9 cellular contexts compared by ENCODE assay signal in genomic region chr2:37156071-37156856, GRCh38. TPM values are rescaled to one million over a fixed set of nuclear protein-coding genes. Genes with fewer than 3 reads are reported as not detected.
DNase-seq lines count a peak whose midpoint lies in the region; ATAC-seq, FAIRE-seq and TF ChIP-seq lines count a peak whose summit lies in the region.
"Had no signal": no experiment of that assay in that cellular context is flagged by ENCODE, and none has a peak within 500 bp of the region (broad histone marks: within the 10 kb centered on the region; RNA-seq: fewer than 3 reads in every experiment).

No MANE protein-coding gene starts in this region.

- H3K36me3 ChIP-seq in WERI-Rb-1 (peaks cover 19% of the 10 kb centered on the region), HepG2 (replicated peaks in 1 of 2; ENCODE audit: control insufficient read depth in 1 of 2, insufficient read depth in 2 of 2, low read length in 2 of 2) (no peaks in the 10 kb centered on the region)

- no peak for TF ChIP-seq RAD21 in Ishikawa (IDR thresholded peaks at IDR 0.05; ENCODE audit: low read depth)
- TF ChIP-seq RAD21 in HepG2 (CRISPR knock-in tag; IDR thresholded peaks at IDR 0.05): no peak

- POLR2A ChIA-PET in HepG2 (lab: Yijun Ruan, JAX): interaction anchor here (0.5 to 2.8 kb wide), 9 partner anchors 9 to 1595 kb away, joined by 3 to 12 read pairs (median 3); partner anchors contain the start of genes CEBPZ, CEBPZOS, NDUFAF7 and SRSF7

- H3K27me3 ChIP-seq in WERI-Rb-1 (ENCODE audit: insufficient read depth, low read depth, severe bottlenecking) (no peaks in the 10 kb centered on the region), HepG2 (ENCODE audit: control insufficient read depth in 1 of 2, insufficient read depth in 2 of 2, low read length in 2 of 2) (no peaks in the 10 kb centered on the region; a peak in 1 of 5 replicates)

- TF ChIP-seq EP300 in Ishikawa (IDR thresholded peaks at IDR 0.05; ENCODE audit: borderline replicate concordance): no peak
- no peak for TF ChIP-seq EP300 in HepG2 (IDR thresholded peaks at IDR 0.05; ENCODE audit: low read depth in 2 of 2, low read length in 2 of 2)
- no peak for TF ChIP-seq EP300 in HepG2 (CRISPR knock-in tag; IDR thresholded peaks at IDR 0.05; ENCODE audit: borderline replicate concordance)

- 1% methylated on average over 16 of the region's 27 CpGs for WGBS in HepG2 (ENCODE audit: low lambda C conversion rate)

- H4K20me1 ChIP-seq in HepG2 (ENCODE audit: insufficient read depth, low read length): no peaks in the 10 kb centered on the region

- peak overlapping the region; percentile 92 for H3K4me2 ChIP-seq in HepG2 (ENCODE audit: low read depth, low read length)

- CTCF ChIA-PET in HepG2 (lab: Yijun Ruan, JAX; ENCODE audit: low intra/inter-chr PET ratio, low total read pairs): no interaction called here

- peak overlapping the region; percentile 93 for H3K27ac ChIP-seq in WERI-Rb-1
- peak overlapping the region; percentile 79 to 88 for H3K27ac ChIP-seq in coronary artery
- H3K27ac ChIP-seq in HepG2 (ENCODE audit: extremely low read length, insufficient read depth, low read length): peak overlapping the region; percentile 74

- peaks cover 42% of the 10 kb centered on the region for H3K79me2 ChIP-seq in HepG2 (ENCODE audit: insufficient read depth, low read length)

- peaks cover 53% of the 10 kb centered on the region for H3K4me1 ChIP-seq in HepG2 (ENCODE audit: insufficient read depth, low read length)

- no peak for FAIRE-seq in HepG2 (lab: Jason Lieb, UNC)

- H2AFZ ChIP-seq in HepG2 (ENCODE audit: low read length): peak overlapping the region; percentile 61

- H3K9ac ChIP-seq in HepG2 (ENCODE audit: insufficient read depth, low read depth, low read length): peak overlapping the region; percentile 88

- intact Hi-C loops in HepG2 (cut with micrococcal nuclease; ENCODE audit: unreplicated experiment): loop anchor here (2.0 kb wide), 1 partner anchor 41 kb away; the partner anchor contains the start of gene CEBPZOS

- ATAC-seq in GM21447 (IDR thresholded peaks at IDR 0.05; ENCODE audit: unreplicated experiment) (peak; percentile 16), HepG2 (peak; percentile 56)

- no TSS peak for BruUV-seq in HepG2 (replicated peaks; lab: Mats Ljungman, UMichigan)

- TF ChIP-seq CTCF in WERI-Rb-1 (IDR thresholded peaks at IDR 0.05; ENCODE audit: low read depth, low read length): no peak
- TF ChIP-seq CTCF in coronary artery (IDR thresholded peaks at IDR 0.05): no peak
- no peak for TF ChIP-seq CTCF in HepG2 (CRISPR knock-in tag; IDR thresholded peaks at IDR 0.05)

- in situ Hi-C loops in HepG2 (cut with HindIII; ENCODE audit: extremely low pct_ligation_motif_present, low pct_unique_long_range_greater_than_20kb): loop anchor here (5.0 to 25.0 kb wide), 2 partner anchors 71 to 731 kb away; no protein-coding TSS in a partner anchor

- H3K4me3 ChIP-seq in WERI-Rb-1 (ENCODE audit: low read depth, low read length) (peak overlapping the region; percentile 87), coronary artery (peak overlapping the region; percentile 81), HepG2 (replicated peaks in 1 of 3; ENCODE audit: insufficient read depth in 1 of 3, low read depth in 2 of 3, low read length in 3 of 3) (peak overlapping the region; percentile 89 to 98 (median 94))

- TF ChIP-seq POLR2A in HepG2 (IDR thresholded peaks at IDR 0.05; ENCODE audit: insufficient read depth in 1 of 2, low read depth in 2 of 2, low read length in 2 of 2): peak in 1 of 2 experiments; percentile 14; a peak in 2 of 4 replicates

- H3K9me3 ChIP-seq in WERI-Rb-1 (ENCODE audit: severe bottlenecking) (no peaks in the 10 kb centered on the region), HepG2 (ENCODE audit: low read length) (no peaks in the 10 kb centered on the region)

- DNase-seq in Daoy (ENCODE audit: low read depth) (peak; percentile 50), WERI-Rb-1 (peak; percentile 52), coronary artery (ENCODE audit: low spot score) (peak; percentile 79), HepG2 (ENCODE audit: low spot score) (peak; percentile 42), middle frontal gyrus (ENCODE audit: extremely low spot score, low spot score) (no peak)
- peak; percentile 38 for DNase-seq in stimulated activated CD4-positive, alpha-beta T cell treated with anti-CD3 and anti-CD28 coated beads, Interleukin-4, amount 100 ng/mL, for 24 hours

TF ChIP-seq in Ishikawa, 13 proteins besides CTCF, POLR2A, EP300 and RAD21 (continues in another document):
- no peak for TF ChIP-seq TEAD4 (IDR thresholded peaks at IDR 0.05)

TF ChIP-seq in HepG2, 621 proteins besides CTCF, POLR2A, EP300 and RAD21 (continues in another document):
- TF ChIP-seq ZFY (CRISPR knock-in tag; IDR thresholded peaks at IDR 0.05): peak; percentile 86

RNA-seq across cellular contexts. Expression of gene EIF2AK2, which starts 0.5 kb away (rescaled TPM):
- total RNA-seq in Daoy (2014; rRNA removed; shearing (Covaris generic)): 20.1 and 28.0 TPM in 2 replicates
- 26.1 and 42.8 TPM in 2 replicates for total RNA-seq in HepG2 (2016; rRNA removed; fragmentation: Illumina TruSeq; extraction: Trizol)
- total RNA-seq in HepG2 (2016; cell fraction: cytosol; rRNA removed; fragmentation: Illumina TruSeq; extraction: Trizol; ENCODE audit: low read depth): 8.2 and 8.7 TPM in 2 replicates
- total RNA-seq in HepG2 (2016; cell fraction: insoluble cytoplasmic fraction; rRNA removed; fragmentation: Illumina TruSeq; extraction: Trizol): 27.2 and 41.7 TPM in 2 replicates
- 25.1 and 25.7 TPM in 2 replicates for total RNA-seq in HepG2 (2016; cell fraction: membrane; rRNA removed; fragmentation: Illumina TruSeq; extraction: Trizol)
- total RNA-seq in HepG2 (2016; cell fraction: nucleus; rRNA removed; fragmentation: Illumina TruSeq; extraction: Trizol): 25.3 and 28.5 TPM in 2 replicates
- 9.1 and 10.2 TPM in 2 replicates for polyA plus RNA-seq in HepG2 (2011; rRNA removed)
- polyA plus RNA-seq in HepG2 (2011; cell fraction: cytosol; rRNA removed): 3.4 and 5.9 TPM in 2 replicates
- polyA plus RNA-seq in HepG2 (2011; cell fraction: nucleus; rRNA removed): 6.1 and 9.2 TPM in 2 replicates
- 9.2 and 14.6 TPM in 2 replicates for polyA plus RNA-seq in HepG2 (2012)
- 5.6 and 6.5 TPM in 2 replicates for polyA plus RNA-seq in HepG2 (2016; cell fraction: cytosol; fragmentation: Illumina TruSeq; extraction: Trizol; ENCODE audit: low read depth)
- 35.9 and 36.0 TPM in 2 replicates for polyA plus RNA-seq in HepG2 (2016; cell fraction: insoluble cytoplasmic fraction; fragmentation: Illumina TruSeq; extraction: Trizol; ENCODE audit: low read depth)
- 13.2 and 13.7 TPM in 2 replicates for polyA plus RNA-seq in HepG2 (2016; cell fraction: membrane; fragmentation: Illumina TruSeq; extraction: Trizol; ENCODE audit: low read depth)
- 24.3 and 24.4 TPM in 2 replicates for polyA plus RNA-seq in HepG2 (2016; cell fraction: nucleus; fragmentation: Illumina TruSeq; extraction: Trizol; ENCODE audit: insufficient read depth, low read depth)
- 6.1 and 18.1 TPM in 2 replicates for polyA minus RNA-seq in HepG2 (2011; rRNA and poly(A)+ RNA removed; ENCODE audit: low replicate concordance)
- polyA minus RNA-seq in HepG2 (2011; cell fraction: cytosol; rRNA and poly(A)+ RNA removed): 11.7 and 17.0 TPM in 2 replicates
- 31.8 and 32.1 TPM in 2 replicates for polyA minus RNA-seq in HepG2 (2011; cell fraction: nucleus; rRNA and poly(A)+ RNA removed)

RNA-seq across cellular contexts. Expression of gene SULT6B1, which starts 32.2 kb away (rescaled TPM):
- total RNA-seq in Daoy (2014; rRNA removed; shearing (Covaris generic)): not detected in 2 replicates
- not detected in 2 replicates for total RNA-seq in HepG2 (2016; rRNA removed; fragmentation: Illumina TruSeq; extraction: Trizol)
- not detected in 2 replicates for total RNA-seq in HepG2 (2016; cell fraction: cytosol; rRNA removed; fragmentation: Illumina TruSeq; extraction: Trizol; ENCODE audit: low read depth)
- not detected in 2 replicates for total RNA-seq in HepG2 (2016; cell fraction: insoluble cytoplasmic fraction; rRNA removed; fragmentation: Illumina TruSeq; extraction: Trizol)
- not detected in 2 replicates for total RNA-seq in HepG2 (2016; cell fraction: membrane; rRNA removed; fragmentation: Illumina TruSeq; extraction: Trizol)
- total RNA-seq in HepG2 (2016; cell fraction: nucleus; rRNA removed; fragmentation: Illumina TruSeq; extraction: Trizol): not detected in 2 replicates
- not detected in 2 replicates for polyA plus RNA-seq in HepG2 (2011; rRNA removed)
- not detected in 2 replicates for polyA plus RNA-seq in HepG2 (2011; cell fraction: cytosol; rRNA removed)
- not detected in 2 replicates for polyA plus RNA-seq in HepG2 (2011; cell fraction: nucleus; rRNA removed)
- not detected in 2 replicates for polyA plus RNA-seq in HepG2 (2012)
- not detected in 2 replicates for polyA plus RNA-seq in HepG2 (2016; cell fraction: cytosol; fragmentation: Illumina TruSeq; extraction: Trizol; ENCODE audit: low read depth)
- not detected in 2 replicates for polyA plus RNA-seq in HepG2 (2016; cell fraction: insoluble cytoplasmic fraction; fragmentation: Illumina TruSeq; extraction: Trizol; ENCODE audit: low read depth)
- polyA plus RNA-seq in HepG2 (2016; cell fraction: membrane; fragmentation: Illumina TruSeq; extraction: Trizol; ENCODE audit: low read depth): not detected in 2 replicates
- polyA plus RNA-seq in HepG2 (2016; cell fraction: nucleus; fragmentation: Illumina TruSeq; extraction: Trizol; ENCODE audit: insufficient read depth, low read depth): not detected in 2 replicates
- not detected in 2 replicates for polyA minus RNA-seq in HepG2 (2011; rRNA and poly(A)+ RNA removed; ENCODE audit: low replicate concordance)
- polyA minus RNA-seq in HepG2 (2011; cell fraction: cytosol; rRNA and poly(A)+ RNA removed): not detected in 2 replicates
- polyA minus RNA-seq in HepG2 (2011; cell fraction: nucleus; rRNA and poly(A)+ RNA removed): not detected in 2 replicates
- total RNA-seq: glomerular endothelial cell had no signal

RNA-seq across cellular contexts. Expression of gene CEBPZOS, which starts 40.0 kb away (rescaled TPM):
- total RNA-seq in Daoy (2014; rRNA removed; shearing (Covaris generic)): 10.5 and 23.5 TPM in 2 replicates
- 18.6 and 25.6 TPM in 2 replicates for total RNA-seq in HepG2 (2016; rRNA removed; fragmentation: Illumina TruSeq; extraction: Trizol)
- 3.5 and 5.6 TPM in 2 replicates for total RNA-seq in HepG2 (2016; cell fraction: cytosol; rRNA removed; fragmentation: Illumina TruSeq; extraction: Trizol; ENCODE audit: low read depth)
- 21.3 and 24.8 TPM in 2 replicates for total RNA-seq in HepG2 (2016; cell fraction: insoluble cytoplasmic fraction; rRNA removed; fragmentation: Illumina TruSeq; extraction: Trizol)
- total RNA-seq in HepG2 (2016; cell fraction: membrane; rRNA removed; fragmentation: Illumina TruSeq; extraction: Trizol): 11.1 and 12.6 TPM in 2 replicates
- total RNA-seq in HepG2 (2016; cell fraction: nucleus; rRNA removed; fragmentation: Illumina TruSeq; extraction: Trizol): 15.2 and 16.8 TPM in 2 replicates
- 39.3 and 44.7 TPM in 2 replicates for polyA plus RNA-seq in HepG2 (2011; rRNA removed)
- polyA plus RNA-seq in HepG2 (2011; cell fraction: cytosol; rRNA removed): 24.9 and 37.3 TPM in 2 replicates
- 13.9 and 20.2 TPM in 2 replicates for polyA plus RNA-seq in HepG2 (2011; cell fraction: nucleus; rRNA removed)
- polyA plus RNA-seq in HepG2 (2012): 33.7 and 40.2 TPM in 2 replicates
- polyA plus RNA-seq in HepG2 (2016; cell fraction: cytosol; fragmentation: Illumina TruSeq; extraction: Trizol; ENCODE audit: low read depth): 5.9 and 6.2 TPM in 2 replicates
- 38.4 and 41.7 TPM in 2 replicates for polyA plus RNA-seq in HepG2 (2016; cell fraction: insoluble cytoplasmic fraction; fragmentation: Illumina TruSeq; extraction: Trizol; ENCODE audit: low read depth)
- 10.7 and 12.9 TPM in 2 replicates for polyA plus RNA-seq in HepG2 (2016; cell fraction: membrane; fragmentation: Illumina TruSeq; extraction: Trizol; ENCODE audit: low read depth)
- 40.1 and 43.4 TPM in 2 replicates for polyA plus RNA-seq in HepG2 (2016; cell fraction: nucleus; fragmentation: Illumina TruSeq; extraction: Trizol; ENCODE audit: insufficient read depth, low read depth)
- polyA minus RNA-seq in HepG2 (2011; rRNA and poly(A)+ RNA removed; ENCODE audit: low replicate concordance): 17.6 and 19.0 TPM in 2 replicates
- 16.9 and 17.8 TPM in 2 replicates for polyA minus RNA-seq in HepG2 (2011; cell fraction: cytosol; rRNA and poly(A)+ RNA removed)
- 26.4 and 33.3 TPM in 2 replicates for polyA minus RNA-seq in HepG2 (2011; cell fraction: nucleus; rRNA and poly(A)+ RNA removed)
